9 cellular contexts compared by ENCODE assay signal in the genomic region with DNA sequence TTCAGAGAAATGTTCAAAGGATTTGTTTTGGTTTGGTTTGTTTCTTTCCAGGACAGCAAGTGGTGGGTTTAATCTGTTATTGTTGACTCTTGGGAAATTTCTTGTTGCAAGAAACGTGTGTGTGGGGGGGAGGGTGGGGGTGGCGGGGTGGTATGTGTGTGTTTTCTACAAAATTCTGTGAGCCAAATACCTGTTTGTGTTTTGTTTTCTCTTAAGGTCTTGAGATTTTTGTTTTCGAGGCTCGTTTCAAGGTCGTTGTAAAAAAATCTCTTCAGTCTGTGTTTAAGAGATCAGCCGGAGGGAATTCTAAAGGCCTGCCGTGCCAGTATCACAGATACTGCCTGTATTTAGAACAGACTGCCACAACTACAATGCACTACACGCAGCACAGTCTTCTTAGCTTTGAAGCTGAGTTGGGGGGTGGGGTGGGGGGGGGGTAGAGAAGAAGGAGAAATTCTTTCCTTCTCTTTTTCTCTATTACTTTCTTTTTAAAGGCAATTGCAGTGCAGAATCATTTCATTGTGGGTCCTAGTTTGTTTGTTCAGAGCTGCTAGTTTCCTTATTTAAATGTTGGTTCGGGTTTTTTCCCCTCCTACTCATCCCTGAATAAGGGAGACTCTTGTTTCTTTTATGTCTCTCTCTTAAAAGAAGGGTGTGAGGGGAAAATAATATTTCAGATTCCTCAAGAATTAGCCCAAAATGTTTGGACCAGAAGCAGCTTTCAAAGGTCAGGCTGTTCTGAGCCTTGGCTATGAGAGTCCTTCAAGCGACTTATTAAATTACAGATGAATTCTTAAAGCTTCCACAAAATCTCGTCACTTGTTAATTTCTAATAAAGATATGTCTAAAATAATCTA. TPM values are rescaled to one million over a fixed set of nuclear protein-coding genes. Genes with fewer than 3 reads are reported as not detected.
A peak's percentile ranks its signal among the peaks of the same experiment; 100 is the strongest.
DNase-seq lines count a peak whose midpoint lies in the region; ATAC-seq, FAIRE-seq and TF ChIP-seq lines count a peak whose summit lies in the region.
"Had no signal": no experiment of that assay in that cellular context is flagged by ENCODE, and none has a peak within 500 bp of the region (broad histone marks: within the 10 kb centered on the region; RNA-seq: fewer than 3 reads in every experiment).

No MANE protein-coding gene starts in this region.

- H3K36me3 Mint-ChIP-seq in natural killer cell treated with Interleukin-12 subunit alpha and Interleukin-12 subunit beta and Interleukin-15 and Interleukin-18, amount 100 ng/mL, for 72 hours: peaks cover 8% of the 10 kb centered on the region

- peak overlapping the region; percentile 99 to 100 for H3K27ac Mint-ChIP-seq in natural killer cell treated with Interleukin-12 subunit alpha and Interleukin-12 subunit beta and Interleukin-15 and Interleukin-18, amount 100 ng/mL, for 72 hours

- peak overlapping the region; percentile 100 for H3K9ac ChIP-seq in endothelial cell of umbilical vein (replicated peaks; ENCODE audit: extremely low read depth, insufficient read depth, low read length)

- CTCF ChIA-PET in endothelial cell of umbilical vein (lab: Charles Lee): interaction anchor here (1.0 to 9.2 kb wide), 39 partner anchors 8 to 1295 kb away, joined by 3 to 254 read pairs (median 4); no protein-coding TSS in a partner anchor

- in situ Hi-C loops in ACHN (cut with HindIII; ENCODE audit: low pct_ligation_motif_present, low pct_unique_long_range_greater_than_20kb, low sequenced_read_pairs): no loop called here

- no peaks in the 10 kb centered on the region for H3K9me3 ChIP-seq in endothelial cell of umbilical vein (replicated peaks; ENCODE audit: control insufficient read depth, insufficient read depth, low read length)

- H3K27me3 ChIP-seq in endothelial cell of umbilical vein (ENCODE audit: control insufficient read depth in 2 of 2, insufficient read depth in 2 of 2, low read length in 2 of 2): no peaks in the 10 kb centered on the region

- no peaks in the 10 kb centered on the region for H3K9me1 ChIP-seq in endothelial cell of umbilical vein (replicated peaks; ENCODE audit: control insufficient read depth, extremely low read depth, insufficient read depth, low read length)

- dilution Hi-C loops in endothelial cell of umbilical vein (cut with MboI; ENCODE audit: extremely low pct_ligation_motif_present, low sequenced_read_pairs): loop anchor here (25.0 kb wide), 1 partner anchor 916 kb away; no protein-coding TSS in a partner anchor

- H2AFZ ChIP-seq in endothelial cell of umbilical vein (ENCODE audit: low read depth, low read length): no peak overlapping the region

- no peaks in the 10 kb centered on the region for H3K36me3 ChIP-seq in endothelial cell of umbilical vein (ENCODE audit: control insufficient read depth in 2 of 2, extremely low read depth in 1 of 2, insufficient read depth in 2 of 2, low read length in 2 of 2)

- peak; percentile 35; the same call in 1 of the 2 replicates for TF ChIP-seq POLR2A in Raji (IDR thresholded peaks at IDR 0.05; ENCODE audit: insufficient read depth, low read depth, low read length)
- TF ChIP-seq POLR2A in endothelial cell of umbilical vein (IDR thresholded peaks at IDR 0.05; ENCODE audit: low read depth, low read length): no peak
- no peak for TF ChIP-seq POLR2A in GM18505 (IDR thresholded peaks at IDR 0.05; ENCODE audit: borderline replicate concordance, extremely low read depth, insufficient read depth, insufficient read length)

- BruUV-seq in endothelial cell of umbilical vein (replicated peaks; lab: Mats Ljungman, UMichigan): no TSS peak

- no peaks in the 10 kb centered on the region for H3K27me3 Mint-ChIP-seq in natural killer cell treated with Interleukin-12 subunit alpha and Interleukin-12 subunit beta and Interleukin-15 and Interleukin-18, amount 100 ng/mL, for 72 hours

- peaks cover 14% of the 10 kb centered on the region for H3K79me2 ChIP-seq in endothelial cell of umbilical vein (ENCODE audit: control insufficient read depth, insufficient read depth, low read length)

- H3K4me3 ChIP-seq in endothelial cell of umbilical vein (replicated peaks in 1 of 3; ENCODE audit: insufficient read depth in 1 of 3, low read depth in 1 of 3, low read length in 3 of 3): no peak overlapping the region

- no peaks in the 10 kb centered on the region for H3K9me3 Mint-ChIP-seq in natural killer cell treated with Interleukin-12 subunit alpha and Interleukin-12 subunit beta and Interleukin-15 and Interleukin-18, amount 100 ng/mL, for 72 hours

- H3K4me1 ChIP-seq in endothelial cell of umbilical vein (ENCODE audit: control insufficient read depth, extremely low read depth, insufficient read depth, low read length): peaks cover 15% of the 10 kb centered on the region

- intact Hi-C loops in endothelial cell of umbilical vein (cut with micrococcal nuclease): no loop called here

- peak overlapping the region; percentile 99 for H3K4me3 Mint-ChIP-seq in natural killer cell treated with Interleukin-12 subunit alpha and Interleukin-12 subunit beta and Interleukin-15 and Interleukin-18, amount 100 ng/mL, for 72 hours

- H4K20me1 ChIP-seq in endothelial cell of umbilical vein (replicated peaks; ENCODE audit: control insufficient read depth, extremely low read depth, insufficient read depth, low read length): no peaks in the 10 kb centered on the region

- POLR2A ChIA-PET in endothelial cell of umbilical vein (lab: Charles Lee): interaction anchor here (2.0 kb wide), 1 partner anchor 1208 kb away, joined by 13 read pairs; no protein-coding TSS in a partner anchor

- H3K4me1 Mint-ChIP-seq in natural killer cell treated with Interleukin-12 subunit alpha and Interleukin-12 subunit beta and Interleukin-15 and Interleukin-18, amount 100 ng/mL, for 72 hours (ENCODE audit: low read depth in 2 of 2): peaks cover 49 to 73% of the 10 kb centered on the region in 2 donors

- H3K4me2 ChIP-seq in endothelial cell of umbilical vein (ENCODE audit: insufficient read depth, low read length): peak overlapping the region; percentile 96

- DNase-seq in ELR (ENCODE audit: low read depth) (peak; percentile 40), endothelial cell of umbilical vein (ENCODE audit: low read depth, low spot score) (no peak), HT-29 (ENCODE audit: low spot score) (no peak), SIG-M5 treated with dmso at 0.1 percent for 504 hours (lab: John Stamatoyannopoulos, UW; ENCODE audit: unreplicated experiment) (no peak), ACHN (no peak)
- no peak for DNase-seq in natural killer cell treated with Interleukin-12 subunit alpha and Interleukin-12 subunit beta and Interleukin-15 and Interleukin-18, amount 100 ng/mL, for 72 hours (ENCODE audit: low spot score)

- TF ChIP-seq CTCF in endothelial cell of umbilical vein (IDR thresholded peaks at IDR 0.05; ENCODE audit: extremely low read depth in 1 of 2, insufficient read depth in 1 of 2, low read depth in 1 of 2, low read length in 2 of 2): no peak

- H3K27ac ChIP-seq in endothelial cell of umbilical vein (ENCODE audit: insufficient read depth, low read depth, low read length): no peak overlapping the region

- peak; percentile 8 for FAIRE-seq in endothelial cell of umbilical vein (lab: Jason Lieb, UNC)

- no peak for ATAC-seq in natural killer cell treated with Interleukin-12 subunit alpha and Interleukin-12 subunit beta and Interleukin-15 and Interleukin-18, amount 100 ng/mL, for 72 hours
- no peak for ATAC-seq in GM18505 (IDR thresholded peaks at IDR 0.05; ENCODE audit: unreplicated experiment)

TF ChIP-seq in endothelial cell of umbilical vein, 7 proteins besides CTCF, POLR2A, EP300 and RAD21:
- TF ChIP-seq, protein P1, sequence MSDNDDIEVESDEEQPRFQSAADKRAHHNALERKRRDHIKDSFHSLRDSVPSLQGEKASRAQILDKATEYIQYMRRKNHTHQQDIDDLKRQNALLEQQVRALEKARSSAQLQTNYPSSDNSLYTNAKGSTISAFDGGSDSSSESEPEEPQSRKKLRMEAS (IDR thresholded peaks at IDR 0.05; ENCODE audit: insufficient read depth, insufficient read length): no peak
- TF ChIP-seq MYC (IDR thresholded peaks at IDR 0.05; ENCODE audit: low read depth, low read length): no peak
- TF ChIP-seq JUN (IDR thresholded peaks at IDR 0.05; ENCODE audit: borderline replicate concordance, insufficient read depth, insufficient read length, low read depth): no peak
- TF ChIP-seq FOS (IDR thresholded peaks at IDR 0.05; ENCODE audit: borderline replicate concordance, insufficient read depth, low read length): no peak
- no peak for TF ChIP-seq POLR2AphosphoS5 (IDR thresholded peaks at IDR 0.05; ENCODE audit: insufficient read depth, low read depth, low read length)
- TF ChIP-seq GATA2 (IDR thresholded peaks at IDR 0.05; ENCODE audit: insufficient read depth, insufficient read length, low read depth, low read length): no peak
- TF ChIP-seq EZH2 (IDR thresholded peaks at IDR 0.05; ENCODE audit: borderline replicate concordance, low read depth, low read length, severe bottlenecking): no peak

RNA-seq across cellular contexts. Expression of a gene that starts 1.4 kb away (rescaled TPM):
- 9.6 and 12.1 TPM in 2 replicates for total RNA-seq in endothelial cell of umbilical vein
- 3.8 and 6.9 TPM in 2 replicates for polyA plus RNA-seq in endothelial cell of umbilical vein
- 4.3 and 4.5 TPM in 2 replicates for polyA plus RNA-seq in endothelial cell of umbilical vein (2011; cell fraction: cytosol; rRNA removed)
- 34.1 and 35.0 TPM in 2 replicates for polyA plus RNA-seq in endothelial cell of umbilical vein (2011; cell fraction: nucleus; rRNA removed)
- 20.2 and 33.4 TPM in 2 replicates for polyA plus RNA-seq in endothelial cell of umbilical vein (2012)
- polyA minus RNA-seq in endothelial cell of umbilical vein: 13.7 and 18.2 TPM in 2 replicates
- 4.2 TPM for polyA minus RNA-seq in endothelial cell of umbilical vein (2011; cell fraction: cytosol; rRNA and poly(A)+ RNA removed)
- polyA minus RNA-seq in endothelial cell of umbilical vein (2011; cell fraction: nucleus; rRNA and poly(A)+ RNA removed): 35.8 and 58.8 TPM in 2 replicates
- 100 to 1,000 TPM in 1 of 2 donors, 10 to 100 TPM in 1; 67.8 to 158 TPM for total RNA-seq in natural killer cell treated with Interleukin-12 subunit alpha and Interleukin-12 subunit beta and Interleukin-15 and Interleukin-18, amount 100 ng/mL, for 72 hours
- 11.8 and 12.0 TPM in 2 replicates for total RNA-seq in HT-29 (2014; rRNA removed; shearing (Covaris generic))

RNA-seq across cellular contexts. Expression of a gene that starts 44.4 kb away (rescaled TPM):
- not detected in 2 replicates for total RNA-seq in endothelial cell of umbilical vein
- polyA plus RNA-seq in endothelial cell of umbilical vein: not detected in 2 replicates
- not detected in 2 replicates for polyA plus RNA-seq in endothelial cell of umbilical vein (2011; cell fraction: cytosol; rRNA removed)
- polyA plus RNA-seq in endothelial cell of umbilical vein (2011; cell fraction: nucleus; rRNA removed): not detected in 2 replicates
- not detected in 2 replicates for polyA plus RNA-seq in endothelial cell of umbilical vein (2012)
- polyA minus RNA-seq in endothelial cell of umbilical vein: not detected in 2 replicates
- polyA minus RNA-seq in endothelial cell of umbilical vein (2011; cell fraction: cytosol; rRNA and poly(A)+ RNA removed): not detected
- polyA minus RNA-seq in endothelial cell of umbilical vein (2011; cell fraction: nucleus; rRNA and poly(A)+ RNA removed): not detected in 2 replicates
- total RNA-seq in natural killer cell treated with Interleukin-12 subunit alpha and Interleukin-12 subunit beta and Interleukin-15 and Interleukin-18, amount 100 ng/mL, for 72 hours: not detected
- not detected in 2 replicates for total RNA-seq in HT-29 (2014; rRNA removed; shearing (Covaris generic))
- total RNA-seq: NCI-H460 had no signal
